Comparison of ENCODE assay signal across 13 cellular contexts in genomic region chr3:4899654-4900236, GRCh38.
DNase-seq lines count a peak whose midpoint lies in the region; ATAC-seq and TF ChIP-seq lines count a peak whose summit lies in the region.
"Had no signal": no experiment of that assay in that cellular context is flagged by ENCODE, and none has a peak within 500 bp of the region (broad histone marks: within the 10 kb centered on the region; RNA-seq: fewer than 3 reads in every experiment).

No MANE protein-coding gene starts in this region.

- no peak overlapping the region for H3K23ac ChIP-seq in mesendoderm (ENCODE audit: low read length)

- no peaks in the 10 kb centered on the region for H3K79me2 ChIP-seq in mesendoderm (ENCODE audit: control insufficient read depth, insufficient read depth, low read length)

- H2BK5ac ChIP-seq in mesendoderm (ENCODE audit: low read length), result peak overlapping the region; percentile 1

- H2AK5ac ChIP-seq in mesendoderm (ENCODE audit: low read length), result no peak overlapping the region

- H3K4me2 ChIP-seq in mesendoderm (ENCODE audit: low read length), result no peak overlapping the region

- H3K4me1 ChIP-seq in body of pancreas, result peaks cover 55% of the 10 kb centered on the region
- peaks cover 15% of the 10 kb centered on the region for H3K4me1 ChIP-seq in mesendoderm (ENCODE audit: control insufficient read depth, low read depth, low read length)
- peaks cover 0 to 5% of the 10 kb centered on the region in 2 donors for H3K4me1 ChIP-seq in uterus

- peak; percentile 32 for DNase-seq in stimulated activated CD4-positive, alpha-beta T cell treated with anti-CD3 and anti-CD28 coated beads, Interleukin-1b, Interleukin-23, amount 100 ng/mL, for 48 hours
- DNase-seq in stimulated activated CD4-positive, alpha-beta T cell treated with anti-CD3 and anti-CD28 coated beads, Interleukin-4, amount 100 ng/mL, for 24 hours, result no peak
- peak; percentile 80 to 89 (median 87) for DNase-seq in body of pancreas
- no peak for DNase-seq in mesendoderm
- DNase-seq in uterus, result peak in 1 of 2 donors; percentile 54
- DNase-seq in stimulated activated naive B cell treated with anti-CD40 and anti-IgM and Interleukin-4, amounts not matched to agents 10 μg/mL and 1 μg/mL and 100 μg/mL, for 72 hours, result no peak
- no peak for DNase-seq in WTC11 (ENCODE audit: low spot score)
- DNase-seq in H7, result no peak
- DNase-seq: hippocampal formation; naive B cell; NCI-H1694; NCI-H510A; stimulated activated CD4-positive, alpha-beta T cell treated with anti-CD3 and anti-CD28 coated beads, Interleukin-4, amount 100 ng/mL, for 1 hour had no signal

- POLR2A ChIA-PET in WTC11 (lab: Charles Lee), result no interaction called here

- H3K9ac ChIP-seq in mesendoderm (ENCODE audit: low read length), result no peak overlapping the region

- H3K79me1 ChIP-seq in mesendoderm (ENCODE audit: low read length), result no peaks in the 10 kb centered on the region

- intact Hi-C loops in body of pancreas (cut with DNase I), result no loop called here
- intact Hi-C loops in uterus (cut with DNase I; ENCODE audit: low total_unique reads), result no loop called here

- H3K36me3 ChIP-seq in body of pancreas (replicated peaks in 1 of 2; ENCODE audit: insufficient read depth in 1 of 2, low read depth in 2 of 2) (no peaks in the 10 kb centered on the region), mesendoderm (ENCODE audit: control insufficient read depth, insufficient read depth, low read length) (no peaks in the 10 kb centered on the region), uterus (no peaks in the 10 kb centered on the region), H7 (replicated peaks; ENCODE audit: control insufficient read depth, insufficient read depth, low read length) (no peaks in the 10 kb centered on the region)

- H3K4me3 ChIP-seq in body of pancreas (no peak overlapping the region), mesendoderm (ENCODE audit: low read length) (no peak overlapping the region), uterus (no peak overlapping the region), H7 (ENCODE audit: insufficient read depth, low read depth, low read length) (no peak overlapping the region)

- H2BK120ac ChIP-seq in mesendoderm (ENCODE audit: low read depth, low read length), result no peak overlapping the region

- ATAC-seq in body of pancreas (peak; percentile 95), WTC11 (no peak)
- no peak for ATAC-seq in stimulated activated naive B cell treated with anti-CD40 and anti-IgM and Interleukin-4, amounts not matched to agents 10 μg/mL and 1 μg/mL and 100 μg/mL, for 72 hours (replicated peaks)

- no peak overlapping the region for H3K56ac ChIP-seq in mesendoderm (ENCODE audit: low read length)

- no peaks in the 10 kb centered on the region for H3K9me3 ChIP-seq in body of pancreas
- no peaks in the 10 kb centered on the region for H3K9me3 ChIP-seq in uterus

- no peaks in the 10 kb centered on the region for H3K9me3 Mint-ChIP-seq in stimulated activated naive B cell treated with anti-CD40 and anti-IgM and Interleukin-4, amounts not matched to agents 10 μg/mL and 1 μg/mL and 100 μg/mL, for 72 hours
- no peaks in the 10 kb centered on the region for H3K9me3 Mint-ChIP-seq in WTC11
- H3K9me3 Mint-ChIP-seq: naive B cell had no signal

- H3K4me1 Mint-ChIP-seq in stimulated activated naive B cell treated with anti-CD40 and anti-IgM and Interleukin-4, amounts not matched to agents 10 μg/mL and 1 μg/mL and 100 μg/mL, for 72 hours, result peaks cover 17 to 18% of the 10 kb centered on the region in 2 donors
- H3K4me1 Mint-ChIP-seq in WTC11, result peaks cover 5% of the 10 kb centered on the region; the same call in 1 of the 2 replicates
- H3K4me1 Mint-ChIP-seq: naive B cell had no signal

- H3K18ac ChIP-seq in mesendoderm (ENCODE audit: low read length), result no peak overlapping the region

- H4K8ac ChIP-seq in mesendoderm (ENCODE audit: low read depth, low read length), result no peak overlapping the region

- H4K5ac ChIP-seq in mesendoderm (ENCODE audit: low read length), result no peak overlapping the region

- H3K36me3 Mint-ChIP-seq in stimulated activated naive B cell treated with anti-CD40 and anti-IgM and Interleukin-4, amounts not matched to agents 10 μg/mL and 1 μg/mL and 100 μg/mL, for 72 hours, result no peaks in the 10 kb centered on the region
- H3K36me3 Mint-ChIP-seq in WTC11, result no peaks in the 10 kb centered on the region
- H3K36me3 Mint-ChIP-seq: naive B cell had no signal

- TF ChIP-seq POLR2A in body of pancreas (IDR thresholded peaks at IDR 0.05) (peak in 1 of 3 donors; percentile 17), uterus (IDR thresholded peaks at IDR 0.05) (no peak)

- no peak overlapping the region for H3K4me3 Mint-ChIP-seq in stimulated activated naive B cell treated with anti-CD40 and anti-IgM and Interleukin-4, amounts not matched to agents 10 μg/mL and 1 μg/mL and 100 μg/mL, for 72 hours
- H3K4me3 Mint-ChIP-seq in WTC11, result no peak overlapping the region
- H3K4me3 Mint-ChIP-seq: naive B cell had no signal

- TF ChIP-seq CTCF in body of pancreas (IDR thresholded peaks at IDR 0.05) (no peak), uterus (IDR thresholded peaks at IDR 0.05) (no peak), WTC11 (IDR thresholded peaks at IDR 0.05) (no peak)

- no peak overlapping the region for H3K4ac ChIP-seq in mesendoderm (ENCODE audit: low read depth, low read length)

- no peaks in the 10 kb centered on the region for H3K27me3 Mint-ChIP-seq in stimulated activated naive B cell treated with anti-CD40 and anti-IgM and Interleukin-4, amounts not matched to agents 10 μg/mL and 1 μg/mL and 100 μg/mL, for 72 hours
- peaks cover 3% of the 10 kb centered on the region; the same call in 1 of the 2 replicates for H3K27me3 Mint-ChIP-seq in WTC11 (ENCODE audit: low read depth)

- H3K27ac ChIP-seq in body of pancreas (peak overlapping the region; percentile 63 to 81 (median 70)), mesendoderm (ENCODE audit: low read depth, low read length) (no peak overlapping the region), uterus (peak overlapping the region; percentile 40 to 42)

- H3K27me3 ChIP-seq in body of pancreas (no peaks in the 10 kb centered on the region), mesendoderm (ENCODE audit: insufficient read depth, low read length, poor library complexity) (no peaks in the 10 kb centered on the region), uterus (no peaks in the 10 kb centered on the region), H7 (ENCODE audit: control insufficient read depth, insufficient read depth, low read length) (no peaks in the 10 kb centered on the region)

- CTCF ChIA-PET in WTC11 (lab: Charles Lee), result no interaction called here

- no peak overlapping the region for H2BK15ac ChIP-seq in mesendoderm (replicated peaks; ENCODE audit: low read depth)

- WGBS in body of pancreas, 2 donors, result 19 to 29% methylated on average over 9 of the region's 9 CpGs
- WGBS in mesendoderm (ENCODE audit: extremely low coverage, insufficient coverage, low lambda C conversion rate), result no CpG with 5 or more reads among the region's 9 CpGs

- no peak overlapping the region for H3K27ac Mint-ChIP-seq in stimulated activated naive B cell treated with anti-CD40 and anti-IgM and Interleukin-4, amounts not matched to agents 10 μg/mL and 1 μg/mL and 100 μg/mL, for 72 hours
- H3K27ac Mint-ChIP-seq in WTC11, result no peak overlapping the region

TF ChIP-seq in WTC11, 78 proteins besides CTCF, POLR2A, EP300 and RAD21 (continues in another document):
- no peak for TF ChIP-seq NFYB (CRISPR knock-in tag; conservative IDR thresholded peaks at IDR 0.05; ENCODE audit: low read depth)
- no peak for TF ChIP-seq PRRX2 (CRISPR knock-in tag; IDR thresholded peaks at IDR 0.05)
- TF ChIP-seq TCF7 (CRISPR knock-in tag; IDR thresholded peaks at IDR 0.05; ENCODE audit: low read depth), result no peak
- TF ChIP-seq ESRRA (CRISPR knock-in tag; IDR thresholded peaks at IDR 0.05; ENCODE audit: borderline replicate concordance), result no peak
- TF ChIP-seq ATF6 (CRISPR knock-in tag; IDR thresholded peaks at IDR 0.05), result no peak
- no peak for TF ChIP-seq CBFB (CRISPR knock-in tag; IDR thresholded peaks at IDR 0.05; ENCODE audit: low read depth)
- TF ChIP-seq ZNF423 (CRISPR knock-in tag; IDR thresholded peaks at IDR 0.05), result no peak
- TF ChIP-seq, protein P1, sequence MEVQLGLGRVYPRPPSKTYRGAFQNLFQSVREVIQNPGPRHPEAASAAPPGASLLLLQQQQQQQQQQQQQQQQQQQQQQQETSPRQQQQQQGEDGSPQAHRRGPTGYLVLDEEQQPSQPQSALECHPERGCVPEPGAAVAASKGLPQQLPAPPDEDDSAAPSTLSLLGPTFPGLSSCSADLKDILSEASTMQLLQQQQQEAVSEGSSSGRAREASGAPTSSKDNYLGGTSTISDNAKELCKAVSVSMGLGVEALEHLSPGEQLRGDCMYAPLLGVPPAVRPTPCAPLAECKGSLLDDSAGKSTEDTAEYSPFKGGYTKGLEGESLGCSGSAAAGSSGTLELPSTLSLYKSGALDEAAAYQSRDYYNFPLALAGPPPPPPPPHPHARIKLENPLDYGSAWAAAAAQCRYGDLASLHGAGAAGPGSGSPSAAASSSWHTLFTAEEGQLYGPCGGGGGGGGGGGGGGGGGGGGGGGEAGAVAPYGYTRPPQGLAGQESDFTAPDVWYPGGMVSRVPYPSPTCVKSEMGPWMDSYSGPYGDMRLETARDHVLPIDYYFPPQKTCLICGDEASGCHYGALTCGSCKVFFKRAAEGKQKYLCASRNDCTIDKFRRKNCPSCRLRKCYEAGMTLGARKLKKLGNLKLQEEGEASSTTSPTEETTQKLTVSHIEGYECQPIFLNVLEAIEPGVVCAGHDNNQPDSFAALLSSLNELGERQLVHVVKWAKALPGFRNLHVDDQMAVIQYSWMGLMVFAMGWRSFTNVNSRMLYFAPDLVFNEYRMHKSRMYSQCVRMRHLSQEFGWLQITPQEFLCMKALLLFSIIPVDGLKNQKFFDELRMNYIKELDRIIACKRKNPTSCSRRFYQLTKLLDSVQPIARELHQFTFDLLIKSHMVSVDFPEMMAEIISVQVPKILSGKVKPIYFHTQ (CRISPR knock-in tag; IDR thresholded peaks at IDR 0.05), result no peak

Comparison
In these comparisons a context has a peak if more than half of its experiments do, and no peak if none do; other contexts are left out.
1. DNase-seq: peak in stimulated activated CD4-positive, alpha-beta T cell treated with anti-CD3 and anti-CD28 coated beads, Interleukin-1b, Interleukin-23, amount 100 ng/mL, for 48 hours (single experiment) and body of pancreas (4 of 4); none in stimulated activated CD4-positive, alpha-beta T cell treated with anti-CD3 and anti-CD28 coated beads, Interleukin-4, amount 100 ng/mL, for 24 hours (single experiment), mesendoderm (single experiment), stimulated activated naive B cell treated with anti-CD40 and anti-IgM and Interleukin-4, amounts not matched to agents 10 μg/mL and 1 μg/mL and 100 μg/mL, for 72 hours (single experiment), WTC11 (single experiment) and H7 (single experiment).